In genomic region chr21:25710550-25710949, GRCh38 we compare ENCODE assay signal across 7 cellular contexts.
"Had no signal": no experiment of that assay in that cellular context is flagged by ENCODE, and none has a peak within 500 bp of the region (broad histone marks: within the 10 kb centered on the region; RNA-seq: fewer than 3 reads in every experiment).

No MANE protein-coding gene starts in this region.

- H3K9me3 Mint-ChIP-seq: HFFc6 had no signal

- H3K4me3 Mint-ChIP-seq: HFFc6 had no signal

- DNase-seq: GM23248, GOT3, H7, HFFc6, IMR-90 had no signal

- H3K9me3 ChIP-seq: HAP-1 had no signal

- ATAC-seq: HCT116 had no signal

- H3K27ac Mint-ChIP-seq: HFFc6 had no signal
